16 cellular contexts compared by ENCODE assay signal in genomic region chr13:26664942-26665341, GRCh38.
DNase-seq lines count a peak whose midpoint lies in the region; TF ChIP-seq lines count a peak whose summit lies in the region.
"Had no signal": no experiment of that assay in that cellular context is flagged by ENCODE, and none has a peak within 500 bp of the region (broad histone marks: within the 10 kb centered on the region; RNA-seq: fewer than 3 reads in every experiment).

No MANE protein-coding gene starts in this region.

- TF ChIP-seq POLR2A in Raji (IDR thresholded peaks at IDR 0.05; ENCODE audit: insufficient read depth, low read depth, low read length), result peak; percentile 54; the same call in 1 of the 2 replicates

- DNase-seq in NCI-H1105 treated with DMSO at 0.1 percent for 48 hours (lab: John Stamatoyannopoulos, UW) (peak; percentile 3), NCI-H1105 (lab: John Stamatoyannopoulos, UW) (no peak), NCI-H1694 (lab: John Stamatoyannopoulos, UW) (peak; percentile 35), retina (peak; percentile 74), NOMO-1 treated with DMSO at 0.1 percent for 48 hours (lab: John Stamatoyannopoulos, UW; ENCODE audit: unreplicated experiment) (no peak), DMS79 treated with DMSO at 0.1 percent for 48 hours (lab: John Stamatoyannopoulos, UW) (no peak)
- no peak for DNase-seq in stimulated activated naive CD4-positive, alpha-beta T cell (lab: John Stamatoyannopoulos, UW)
- DNase-seq: C1 segment of cervical spinal cord, Caco-2, DND-41, GM23248, NCI-H1092 treated with DMSO at 0.1 percent for 48 hours, NCI-H2081 treated with DMSO at 0.1 percent for 48 hours, T-cell, T1000 had no signal

Comparison
In these comparisons a context has a peak if more than half of its experiments do, and no peak if none do; other contexts are left out.
1. DNase-seq: peak in NCI-H1105 treated with DMSO at 0.1 percent for 48 hours (single experiment), NCI-H1694 (single experiment) and retina (single experiment); none in NCI-H1105 (single experiment), stimulated activated naive CD4-positive, alpha-beta T cell (0 of 6), NOMO-1 treated with DMSO at 0.1 percent for 48 hours (single experiment) and DMS79 treated with DMSO at 0.1 percent for 48 hours (single experiment).